Comparison of ENCODE assay signal across 18 cellular contexts in the genomic region with DNA sequence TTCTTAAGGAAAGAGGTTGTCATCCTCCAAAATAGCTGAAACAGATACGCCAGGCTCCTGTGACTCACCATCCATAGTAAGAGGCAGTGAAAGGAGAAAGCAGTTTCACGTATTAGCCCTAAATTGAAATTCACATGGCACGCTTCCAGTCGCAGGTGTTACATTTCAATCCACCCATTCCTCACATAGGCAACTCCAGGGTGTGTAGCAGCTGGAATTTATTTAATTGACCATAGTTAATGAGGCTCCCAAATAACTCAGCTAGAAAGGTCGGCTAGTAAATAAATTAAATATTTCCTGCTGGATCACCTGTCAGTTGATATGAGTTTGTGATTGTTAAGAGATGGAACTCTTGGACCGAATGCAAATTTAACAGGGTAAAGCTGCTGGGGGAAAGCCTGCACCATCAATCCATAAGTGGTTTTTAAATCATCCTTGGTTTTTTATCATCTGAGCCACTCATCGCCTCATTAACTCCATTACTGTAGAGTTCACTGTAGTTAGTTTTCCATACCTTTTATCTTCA. TPM values are rescaled to one million over a fixed set of nuclear protein-coding genes. Genes with fewer than 3 reads are reported as not detected.
DNase-seq lines count a peak whose midpoint lies in the region; FAIRE-seq and TF ChIP-seq lines count a peak whose summit lies in the region.
"Had no signal": no experiment of that assay in that cellular context is flagged by ENCODE, and none has a peak within 500 bp of the region (broad histone marks: within the 10 kb centered on the region; RNA-seq: fewer than 3 reads in every experiment).

No MANE protein-coding gene starts in this region.

- H3K9me3 Mint-ChIP-seq in nephron progenitor cell = peaks cover 17% of the 10 kb centered on the region
- H3K9me3 Mint-ChIP-seq: activated T-helper 2 cell treated with anti-CD3 and anti-CD28 coated beads, Interferon-gamma antibody, Interleukin-2, Interleukin-4, amounts not matched to agents 10 μg/mL and 5 μg/mL and 100 μg/mL, durations not matched to agents 14 hours and 24 hours and 36 hours; stimulated activated memory B cell treated with anti-CD40 and anti-IgM and Interleukin-4, amounts not matched to agents 10 μg/mL and 1 μg/mL and 100 μg/mL, for 72 hours had no signal

- peaks cover 33% of the 10 kb centered on the region for H3K36me3 Mint-ChIP-seq in nephron progenitor cell (ENCODE audit: low read depth)

- H3K27ac Mint-ChIP-seq in nephron progenitor cell = no peak overlapping the region
- H3K27ac Mint-ChIP-seq: activated T-helper 2 cell treated with anti-CD3 and anti-CD28 coated beads, Interferon-gamma antibody, Interleukin-2, Interleukin-4, amounts not matched to agents 10 μg/mL and 5 μg/mL and 100 μg/mL, durations not matched to agents 14 hours and 24 hours and 36 hours; B cell; stimulated activated memory B cell treated with anti-CD40 and anti-IgM and Interleukin-4, amounts not matched to agents 10 μg/mL and 1 μg/mL and 100 μg/mL, for 72 hours had no signal

- TF ChIP-seq CTCF in nephron progenitor cell (IDR thresholded peaks at IDR 0.05) = no peak

- DNase-seq in Daoy (ENCODE audit: low read depth) (peak; percentile 8), NCI-H128 (lab: John Stamatoyannopoulos, UW; ENCODE audit: unreplicated experiment) (peak; percentile 78), NCI-H526 (lab: John Stamatoyannopoulos, UW) (peak; percentile 57 to 62), kidney tubule cell (ENCODE audit: low spot score) (peak; percentile 32), nephron progenitor cell (no peak), RCC 7860 (ENCODE audit: low spot score) (no peak), GM19240 (ENCODE audit: insufficient read length, low spot score) (no peak)
- DNase-seq: amniotic stem cell, H7, NCI-H446 treated with DMSO at 0.1 percent for 48 hours, pancreas, SW 1271, transverse colon had no signal

- no peak for FAIRE-seq in RCC 7860 (lab: Jason Lieb, UNC)
- FAIRE-seq: endometrium, pancreas had no signal

- no peak overlapping the region for H3K4me3 Mint-ChIP-seq in nephron progenitor cell
- H3K4me3 Mint-ChIP-seq: B cell; stimulated activated memory B cell treated with anti-CD40 and anti-IgM and Interleukin-4, amounts not matched to agents 10 μg/mL and 1 μg/mL and 100 μg/mL, for 72 hours had no signal

- H3K4me1 Mint-ChIP-seq in nephron progenitor cell = no peaks in the 10 kb centered on the region

- no peaks in the 10 kb centered on the region for H3K27me3 Mint-ChIP-seq in nephron progenitor cell (ENCODE audit: low read depth, poor library complexity)
- H3K27me3 Mint-ChIP-seq: B cell; stimulated activated memory B cell treated with anti-CD40 and anti-IgM and Interleukin-4, amounts not matched to agents 10 μg/mL and 1 μg/mL and 100 μg/mL, for 72 hours had no signal

RNA-seq across cellular contexts. Expression of a gene that starts 19.6 kb away (rescaled TPM):
- 7.2 and 11.2 TPM in 2 replicates for total RNA-seq in Daoy (2014; rRNA removed; shearing (Covaris generic))

RNA-seq across cellular contexts. Expression of a gene that starts 19.8 kb away (rescaled TPM):
- 2.5 and 3.5 TPM in 2 replicates for total RNA-seq in Daoy (2014; rRNA removed; shearing (Covaris generic))

RNA-seq across cellular contexts. Expression of a gene that starts 54.1 kb away (rescaled TPM):
- total RNA-seq in Daoy (2014; rRNA removed; shearing (Covaris generic)) = not detected in 2 replicates
- total RNA-seq: activated T-helper 2 cell treated with anti-CD3 and anti-CD28 coated beads, Interferon-gamma antibody, Interleukin-2, Interleukin-4, amounts not matched to agents 10 μg/mL and 5 μg/mL and 100 μg/mL, durations not matched to agents 14 hours and 24 hours and 36 hours; B cell; H7; liver had no signal

Comparison
In these comparisons a context has a peak if more than half of its experiments do, and no peak if none do; other contexts are left out.
1. DNase-seq: peak in Daoy (single experiment), NCI-H128 (single experiment), NCI-H526 (2 of 2) and kidney tubule cell (single experiment); none in nephron progenitor cell (single experiment), RCC 7860 (single experiment) and GM19240 (single experiment).